Comparison of ENCODE assay signal across 8 cellular contexts in genomic region chr22:25448435-25449051, GRCh38.
DNase-seq lines count a peak whose midpoint lies in the region; ATAC-seq and TF ChIP-seq lines count a peak whose summit lies in the region.

No MANE protein-coding gene starts in this region.

- CTCF ChIA-PET in activated CD4-positive, alpha-beta T cell treated with anti-CD3 and anti-CD28 coated beads for 36 hours (lab: Charles Lee): interaction anchor here (0.7 to 1.5 kb wide), 2 partner anchors 17 to 18 kb away, joined by 3 read pairs; no protein-coding TSS in a partner anchor
- CTCF ChIA-PET in activated CD4-positive, alpha-beta memory T cell treated with anti-CD3 and anti-CD28 coated beads for 36 hours (lab: Charles Lee): interaction anchor here (0.6 to 2.8 kb wide), 6 partner anchors 12 to 324 kb away, joined by 3 to 13 read pairs (median 4); no protein-coding TSS in a partner anchor

- no peak for TF ChIP-seq CTCF in osteocyte (IDR thresholded peaks at IDR 0.05)

- H3K4me1 Mint-ChIP-seq in activated CD4-positive, alpha-beta T cell treated with anti-CD3 and anti-CD28 coated beads for 36 hours: peaks cover 42% of the 10 kb centered on the region
- peaks cover 46% of the 10 kb centered on the region for H3K4me1 Mint-ChIP-seq in activated CD4-positive, alpha-beta memory T cell treated with anti-CD3 and anti-CD28 coated beads for 36 hours (ENCODE audit: low read depth)
- peaks cover 30% of the 10 kb centered on the region for H3K4me1 Mint-ChIP-seq in osteocyte (ENCODE audit: unreplicated experiment)

- no peaks in the 10 kb centered on the region for H3K27me3 Mint-ChIP-seq in activated CD4-positive, alpha-beta T cell treated with anti-CD3 and anti-CD28 coated beads for 36 hours
- no peaks in the 10 kb centered on the region for H3K27me3 Mint-ChIP-seq in activated CD4-positive, alpha-beta memory T cell treated with anti-CD3 and anti-CD28 coated beads for 36 hours
- no peaks in the 10 kb centered on the region for H3K27me3 Mint-ChIP-seq in osteocyte (ENCODE audit: unreplicated experiment)

- H3K36me3 Mint-ChIP-seq in activated CD4-positive, alpha-beta T cell treated with anti-CD3 and anti-CD28 coated beads for 36 hours (ENCODE audit: low read depth): peaks cover 22% of the 10 kb centered on the region
- H3K36me3 Mint-ChIP-seq in activated CD4-positive, alpha-beta memory T cell treated with anti-CD3 and anti-CD28 coated beads for 36 hours: peaks cover 10% of the 10 kb centered on the region
- H3K36me3 Mint-ChIP-seq in osteocyte (ENCODE audit: unreplicated experiment): no peaks in the 10 kb centered on the region

- intact Hi-C loops in activated CD4-positive, alpha-beta T cell treated with anti-CD3 and anti-CD28 coated beads for 36 hours (cut with DNase I, micrococcal nuclease): loop anchor here (1.0 to 5.0 kb wide), 8 partner anchors 43 to 1034 kb away; partner anchors contain the start of genes HPS4 (in 1 of the 2), KIAA1671 (in 1 of the 2) and SRRD (in 1 of the 2)
- intact Hi-C loops in activated CD4-positive, alpha-beta memory T cell treated with anti-CD3 and anti-CD28 coated beads for 36 hours (cut with micrococcal nuclease): loop anchor here (5.0 kb wide), 5 partner anchors 46 to 371 kb away; no protein-coding TSS in a partner anchor

- peak overlapping the region; percentile 94 for H3K27ac Mint-ChIP-seq in activated CD4-positive, alpha-beta T cell treated with anti-CD3 and anti-CD28 coated beads for 36 hours
- peak overlapping the region; percentile 89 for H3K27ac Mint-ChIP-seq in activated CD4-positive, alpha-beta memory T cell treated with anti-CD3 and anti-CD28 coated beads for 36 hours
- peak overlapping the region; percentile 92 for H3K27ac Mint-ChIP-seq in osteocyte (ENCODE audit: unreplicated experiment)

- POLR2A ChIA-PET in activated CD4-positive, alpha-beta T cell treated with anti-CD3 and anti-CD28 coated beads for 36 hours (lab: Charles Lee): no interaction called here
- POLR2A ChIA-PET in activated CD4-positive, alpha-beta memory T cell treated with anti-CD3 and anti-CD28 coated beads for 36 hours (lab: Charles Lee): no interaction called here

- peak; percentile 50 for ATAC-seq in activated CD4-positive, alpha-beta T cell treated with anti-CD3 and anti-CD28 coated beads for 36 hours
- peak; percentile 23 for ATAC-seq in HG03342 (IDR thresholded peaks at IDR 0.05; ENCODE audit: unreplicated experiment)

- DNase-seq in activated CD4-positive, alpha-beta T cell treated with anti-CD3 and anti-CD28 coated beads for 36 hours: peak; percentile 56
- DNase-seq in activated CD4-positive, alpha-beta T cell treated with anti-CD3 and anti-CD28 coated beads, Interleukin-2, amount 50 U/mL, for 1 hour: no peak
- DNase-seq in activated CD4-positive, alpha-beta memory T cell treated with anti-CD3 and anti-CD28 coated beads for 36 hours: peak; percentile 39
- DNase-seq in globus pallidus (ENCODE audit: low spot score) (peak; percentile 7), osteocyte (ENCODE audit: extremely low spot score, unreplicated experiment) (peak; percentile 63), SIG-M5 (lab: John Stamatoyannopoulos, UW) (no peak), H4 (ENCODE audit: low spot score) (no peak)

- H3K9me3 Mint-ChIP-seq in activated CD4-positive, alpha-beta T cell treated with anti-CD3 and anti-CD28 coated beads for 36 hours (ENCODE audit: low read depth): no peaks in the 10 kb centered on the region
- H3K9me3 Mint-ChIP-seq in activated CD4-positive, alpha-beta memory T cell treated with anti-CD3 and anti-CD28 coated beads for 36 hours: no peaks in the 10 kb centered on the region
- H3K9me3 Mint-ChIP-seq in osteocyte (ENCODE audit: unreplicated experiment): no peaks in the 10 kb centered on the region

- H3K4me3 Mint-ChIP-seq in activated CD4-positive, alpha-beta T cell treated with anti-CD3 and anti-CD28 coated beads for 36 hours: peak overlapping the region; percentile 81
- H3K4me3 Mint-ChIP-seq in activated CD4-positive, alpha-beta memory T cell treated with anti-CD3 and anti-CD28 coated beads for 36 hours: peak overlapping the region; percentile 79
- peak overlapping the region; percentile 94 for H3K4me3 Mint-ChIP-seq in osteocyte (ENCODE audit: unreplicated experiment)

Comparison
In these comparisons a context has a peak if more than half of its experiments do, and no peak if none do; other contexts are left out.
1. DNase-seq: peak in activated CD4-positive, alpha-beta T cell treated with anti-CD3 and anti-CD28 coated beads for 36 hours (single experiment), activated CD4-positive, alpha-beta memory T cell treated with anti-CD3 and anti-CD28 coated beads for 36 hours (single experiment), globus pallidus (single experiment) and osteocyte (single experiment); none in activated CD4-positive, alpha-beta T cell treated with anti-CD3 and anti-CD28 coated beads, Interleukin-2, amount 50 U/mL, for 1 hour (single experiment), SIG-M5 (single experiment) and H4 (single experiment).
2. Peak in every context shown above with its lines, with median percentiles within 50 percentile points of each other: H3K27ac Mint-ChIP-seq and H3K4me3 Mint-ChIP-seq.